8 cellular contexts compared by ENCODE assay signal in genomic region chr17:68378202-68379149, GRCh38.
DNase-seq lines count a peak whose midpoint lies in the region; ATAC-seq and TF ChIP-seq lines count a peak whose summit lies in the region.

No MANE protein-coding gene starts in this region.

- no peaks in the 10 kb centered on the region for H3K27me3 ChIP-seq in thoracic aorta (replicated peaks; ENCODE audit: insufficient read depth)

- peaks cover 18 to 27% of the 10 kb centered on the region in 2 donors for H3K4me1 ChIP-seq in thoracic aorta (ENCODE audit: control insufficient read depth in 1 of 2, low read depth in 2 of 2)

- intact Hi-C loops in lower leg skin (cut with DNase I; ENCODE audit: low total_unique reads): no loop called here

- peak; percentile 90 for ATAC-seq in thoracic aorta (ENCODE audit: insufficient number of reproducible peaks, low FRiP score, low read depth)
- ATAC-seq in GM21825 (IDR thresholded peaks at IDR 0.05; ENCODE audit: unreplicated experiment): no peak
- ATAC-seq in GM21619 (IDR thresholded peaks at IDR 0.05; ENCODE audit: unreplicated experiment): no peak

- H3K4me3 ChIP-seq in AG10803 (ENCODE audit: low read length) (peak overlapping the region; percentile 38), lower leg skin (ENCODE audit: low read depth, poor library complexity, severe bottlenecking) (no peak overlapping the region), thoracic aorta (peak overlapping the region; percentile 51)

- peak overlapping the region; percentile 42 for H3K27ac ChIP-seq in cingulate gyrus (ENCODE audit: low read depth, low read length)
- H3K27ac ChIP-seq in thoracic aorta: peak overlapping the region; percentile 88 to 98

- H3K9me3 ChIP-seq in thoracic aorta: no peaks in the 10 kb centered on the region

- DNase-seq in AG10803 (ENCODE audit: low read depth) (peak; percentile 94), NCI-H1092 treated with DMSO at 0.1 percent for 48 hours (lab: John Stamatoyannopoulos, UW) (peak; percentile 20), lower leg skin (ENCODE audit: low spot score in 2 of 2) (peak; percentile 94 to 99), thoracic aorta (ENCODE audit: low spot score) (peak; percentile 89), NCI-H524 treated with DMSO at 0.1 percent for 48 hours (lab: John Stamatoyannopoulos, UW) (no peak)

- WGBS in lower leg skin, 2 donors: 33 to 34% methylated on average over 23 of the region's 23 CpGs

- TF ChIP-seq POLR2A in lower leg skin (IDR thresholded peaks at IDR 0.05): no peak

- no peak for TF ChIP-seq CTCF in AG10803 (conservative IDR thresholded peaks at IDR 0.05; ENCODE audit: low read length)
- TF ChIP-seq CTCF in lower leg skin (IDR thresholded peaks at IDR 0.05): no peak
- TF ChIP-seq CTCF in thoracic aorta (IDR thresholded peaks at IDR 0.05): no peak

- no peaks in the 10 kb centered on the region for H3K36me3 ChIP-seq in thoracic aorta
